ENCODE assay signal across 14 cellular contexts in the genomic region with DNA sequence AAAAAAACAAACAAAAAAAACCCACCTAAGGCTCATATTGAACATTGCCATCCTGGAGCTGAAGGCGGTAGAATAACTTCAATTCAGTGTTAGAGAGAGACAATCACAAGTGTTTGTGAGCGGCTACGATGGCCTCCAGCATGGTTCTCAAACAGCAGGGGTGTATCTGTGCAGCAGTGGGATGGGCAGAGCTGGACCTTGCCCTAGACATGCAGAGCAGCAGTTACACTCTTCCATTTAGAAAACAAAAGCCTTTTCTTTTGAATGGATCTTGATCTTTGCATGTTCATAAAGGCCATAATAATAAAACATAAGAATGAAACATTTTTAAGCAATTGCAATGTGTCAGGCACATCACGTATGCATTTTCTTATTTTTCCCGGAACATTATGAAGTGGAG.
"Had no signal": no experiment of that assay in that cellular context is flagged by ENCODE, and none has a peak within 500 bp of the region (broad histone marks: within the 10 kb centered on the region; RNA-seq: fewer than 3 reads in every experiment).

No MANE protein-coding gene starts in this region.

- H3K27ac Mint-ChIP-seq: T-helper 17 cell, WTC11 had no signal

- H3K4me3 ChIP-seq: breast epithelium, testis had no signal

- H3K4me3 Mint-ChIP-seq: activated CD4-positive, alpha-beta T cell treated with anti-CD3 and anti-CD28 coated beads, Interleukin-2, amount 10 ng/mL, durations not matched to agents 24 days and 14 days; immature natural killer cell; neural crest cell; WTC11 had no signal

- DNase-seq: activated CD4-positive, alpha-beta T cell treated with anti-CD3 and anti-CD28 coated beads, Interleukin-2, amount 10 ng/mL, durations not matched to agents 24 days and 14 days; activated gamma-delta T cell; aorta; glutamatergic neuron; immature natural killer cell; stimulated activated CD4-positive, alpha-beta T cell treated with anti-CD3 and anti-CD28 coated beads, Interleukin-4, amount 100 ng/mL, for 1 hour; stimulated activated CD8-positive, alpha-beta memory T cell treated with anti-CD3 and anti-CD28 coated beads, Interleukin-4, amount 100 ng/mL, for 48 hours; stimulated activated naive CD8-positive, alpha-beta T cell treated with anti-CD3 and anti-CD28 coated beads, Interleukin-15, Interleukin-2, amounts not matched to agents 100 U/mL and 50 U/mL, for 24 hours; T-helper 17 cell; testis had no signal

- H3K36me3 ChIP-seq: breast epithelium had no signal

- H3K9me3 Mint-ChIP-seq: activated CD4-positive, alpha-beta T cell treated with anti-CD3 and anti-CD28 coated beads, Interleukin-2, amount 10 ng/mL, durations not matched to agents 24 days and 14 days; immature natural killer cell; neural crest cell; WTC11 had no signal

- ATAC-seq: esophagus mucosa; stimulated activated naive CD8-positive, alpha-beta T cell treated with anti-CD3 and anti-CD28 coated beads, Interleukin-15, Interleukin-2, amounts not matched to agents 100 U/mL and 50 U/mL, for 24 hours; T-helper 17 cell; WTC11 had no signal

- H3K36me3 Mint-ChIP-seq: WTC11 had no signal

- H3K27me3 Mint-ChIP-seq: activated CD4-positive, alpha-beta T cell treated with anti-CD3 and anti-CD28 coated beads, Interleukin-2, amount 10 ng/mL, durations not matched to agents 24 days and 14 days; T-helper 17 cell had no signal

- H3K9me3 ChIP-seq: breast epithelium, testis had no signal
